ENCODE assay signal across 12 cellular contexts in the genomic region with DNA sequence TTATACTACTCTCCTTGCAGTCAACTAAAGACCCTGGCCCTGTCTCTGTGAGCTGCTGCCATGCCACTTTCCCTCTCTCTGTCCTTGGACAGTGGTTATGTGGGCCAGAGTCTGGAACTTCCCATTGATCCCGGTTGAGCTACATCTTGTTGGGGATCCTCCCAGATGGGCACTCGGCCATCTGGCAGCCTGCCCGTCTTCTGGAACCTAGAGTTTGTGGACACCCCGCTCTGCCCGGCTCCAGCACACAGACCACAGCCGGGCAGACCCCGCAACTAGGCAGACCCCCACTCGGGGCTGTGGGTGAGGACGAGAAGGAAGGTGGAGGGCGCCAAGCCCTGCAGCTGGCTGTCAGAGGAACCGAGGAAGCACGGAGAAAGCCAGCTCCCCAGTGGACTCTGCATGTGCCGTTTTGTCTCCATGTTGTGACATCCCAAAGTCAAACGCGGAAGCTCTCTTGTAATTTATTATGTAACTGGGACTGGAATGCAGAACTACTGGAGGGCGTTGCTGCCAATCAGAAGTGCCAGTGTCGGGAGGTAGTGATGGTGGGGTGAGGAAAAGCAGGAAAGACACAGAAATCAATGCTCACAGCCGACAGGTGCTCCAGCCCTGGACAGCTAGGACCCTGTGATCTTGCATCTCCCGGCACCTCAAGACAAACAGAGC.
DNase-seq lines count a peak whose midpoint lies in the region; TF ChIP-seq lines count a peak whose summit lies in the region.
"Had no signal": no experiment of that assay in that cellular context is flagged by ENCODE, and none has a peak within 500 bp of the region (broad histone marks: within the 10 kb centered on the region; RNA-seq: fewer than 3 reads in every experiment).

No MANE protein-coding gene starts in this region.

- H3K27ac ChIP-seq in coronary artery (no peak overlapping the region), neural cell (ENCODE audit: low read length) (peak overlapping the region; percentile 98)
- H3K27ac ChIP-seq: SK-N-MC, tibial artery had no signal

- peak; percentile 80 for DNase-seq in Ammon's horn (ENCODE audit: low spot score)
- DNase-seq in NCI-H2029 (lab: John Stamatoyannopoulos, UW) = peak; percentile 52
- no peak for DNase-seq in coronary artery (ENCODE audit: low spot score)
- no peak for DNase-seq in NCI-H1694 (lab: John Stamatoyannopoulos, UW)
- DNase-seq in cortex of kidney (lab: John Stamatoyannopoulos, UW) = no peak
- DNase-seq in RKO (ENCODE audit: low spot score) = no peak
- no peak for DNase-seq in activated CD4-positive, alpha-beta T cell treated with anti-CD3 and anti-CD28 coated beads, Interleukin-2, amount 10 ng/mL, durations not matched to agents 24 days and 14 days
- DNase-seq: AML-193, H9 had no signal

- H3K27ac Mint-ChIP-seq in activated CD4-positive, alpha-beta T cell treated with anti-CD3 and anti-CD28 coated beads, Interleukin-2, amount 10 ng/mL, durations not matched to agents 24 days and 14 days = no peak overlapping the region

- no peak overlapping the region for H3K4me3 Mint-ChIP-seq in activated CD4-positive, alpha-beta T cell treated with anti-CD3 and anti-CD28 coated beads, Interleukin-2, amount 10 ng/mL, durations not matched to agents 24 days and 14 days
- H3K4me3 Mint-ChIP-seq: H9 had no signal

- TF ChIP-seq CTCF in coronary artery (IDR thresholded peaks at IDR 0.05) (no peak), neural cell (IDR thresholded peaks at IDR 0.05; ENCODE audit: poor library complexity, severe bottlenecking) (peak; percentile 18)

- H3K4me3 ChIP-seq in coronary artery (peak overlapping the region; percentile 36), neural cell (ENCODE audit: low read length) (peak overlapping the region; percentile 61)
- H3K4me3 ChIP-seq: SK-N-MC, tibial artery had no signal

- no peak overlapping the region for H3K4me2 ChIP-seq in neural cell (ENCODE audit: low read length)

- H3K36me3 ChIP-seq in neural cell (ENCODE audit: insufficient read depth, low read length) = no peaks in the 10 kb centered on the region
- H3K36me3 ChIP-seq: tibial artery had no signal

- TF ChIP-seq RAD21 in neural cell (conservative IDR thresholded peaks at IDR 0.05) = peak; percentile 9

- H3K9ac ChIP-seq in neural cell (ENCODE audit: low read length) = peak overlapping the region; percentile 87

- intact Hi-C loops in activated CD4-positive, alpha-beta T cell treated with anti-CD3 and anti-CD28 coated beads, Interleukin-2, amount 10 ng/mL, durations not matched to agents 24 days and 14 days (cut with micrococcal nuclease) = no loop called here

- no peaks in the 10 kb centered on the region for H3F3A ChIP-seq in neural cell (ENCODE audit: insufficient read depth, low read length, poor library complexity, severe bottlenecking)

- no peaks in the 10 kb centered on the region for H4K20me1 ChIP-seq in neural cell (ENCODE audit: insufficient read depth)

- no peaks in the 10 kb centered on the region for H3K9me3 Mint-ChIP-seq in activated CD4-positive, alpha-beta T cell treated with anti-CD3 and anti-CD28 coated beads, Interleukin-2, amount 10 ng/mL, durations not matched to agents 24 days and 14 days

- H3K9me2 ChIP-seq in neural cell (ENCODE audit: insufficient read depth, low read length) = no peaks in the 10 kb centered on the region

- H2AFZ ChIP-seq in neural cell (ENCODE audit: low read depth, low read length) = no peak overlapping the region

- H3K79me2 ChIP-seq in neural cell (replicated peaks; ENCODE audit: insufficient read depth, low read length) = no peaks in the 10 kb centered on the region

- no peaks in the 10 kb centered on the region for H3K36me3 Mint-ChIP-seq in activated CD4-positive, alpha-beta T cell treated with anti-CD3 and anti-CD28 coated beads, Interleukin-2, amount 10 ng/mL, durations not matched to agents 24 days and 14 days (ENCODE audit: low read depth)

- no peaks in the 10 kb centered on the region for H3K4me1 Mint-ChIP-seq in activated CD4-positive, alpha-beta T cell treated with anti-CD3 and anti-CD28 coated beads, Interleukin-2, amount 10 ng/mL, durations not matched to agents 24 days and 14 days

- no peaks in the 10 kb centered on the region for H3K27me3 ChIP-seq in neural cell (ENCODE audit: insufficient read depth, low read depth, low read length)

- H3K9me3 ChIP-seq in neural cell (ENCODE audit: low read length) = no peaks in the 10 kb centered on the region
- H3K9me3 ChIP-seq: tibial artery had no signal

- no peaks in the 10 kb centered on the region for H3K27me3 Mint-ChIP-seq in activated CD4-positive, alpha-beta T cell treated with anti-CD3 and anti-CD28 coated beads, Interleukin-2, amount 10 ng/mL, durations not matched to agents 24 days and 14 days

- peak; percentile 84 for TF ChIP-seq EP300 in neural cell (conservative IDR thresholded peaks at IDR 0.05; ENCODE audit: poor library complexity, severe bottlenecking)

TF ChIP-seq in neural cell, 6 proteins besides CTCF, POLR2A, EP300 and RAD21:
- TF ChIP-seq EZH2 (IDR thresholded peaks at IDR 0.05; ENCODE audit: borderline replicate concordance, insufficient read depth, low read length, poor library complexity, severe bottlenecking) (no peak), MXI1 (conservative IDR thresholded peaks at IDR 0.05; ENCODE audit: poor library complexity, severe bottlenecking) (no peak), POLR2AphosphoS5 (IDR thresholded peaks at IDR 0.05) (peak; percentile 74), SMC3 (conservative IDR thresholded peaks at IDR 0.05; ENCODE audit: poor library complexity) (peak; percentile 18), TAF1 (IDR thresholded peaks at IDR 0.05; ENCODE audit: low read depth) (no peak)
- TF ChIP-seq, protein P1, sequence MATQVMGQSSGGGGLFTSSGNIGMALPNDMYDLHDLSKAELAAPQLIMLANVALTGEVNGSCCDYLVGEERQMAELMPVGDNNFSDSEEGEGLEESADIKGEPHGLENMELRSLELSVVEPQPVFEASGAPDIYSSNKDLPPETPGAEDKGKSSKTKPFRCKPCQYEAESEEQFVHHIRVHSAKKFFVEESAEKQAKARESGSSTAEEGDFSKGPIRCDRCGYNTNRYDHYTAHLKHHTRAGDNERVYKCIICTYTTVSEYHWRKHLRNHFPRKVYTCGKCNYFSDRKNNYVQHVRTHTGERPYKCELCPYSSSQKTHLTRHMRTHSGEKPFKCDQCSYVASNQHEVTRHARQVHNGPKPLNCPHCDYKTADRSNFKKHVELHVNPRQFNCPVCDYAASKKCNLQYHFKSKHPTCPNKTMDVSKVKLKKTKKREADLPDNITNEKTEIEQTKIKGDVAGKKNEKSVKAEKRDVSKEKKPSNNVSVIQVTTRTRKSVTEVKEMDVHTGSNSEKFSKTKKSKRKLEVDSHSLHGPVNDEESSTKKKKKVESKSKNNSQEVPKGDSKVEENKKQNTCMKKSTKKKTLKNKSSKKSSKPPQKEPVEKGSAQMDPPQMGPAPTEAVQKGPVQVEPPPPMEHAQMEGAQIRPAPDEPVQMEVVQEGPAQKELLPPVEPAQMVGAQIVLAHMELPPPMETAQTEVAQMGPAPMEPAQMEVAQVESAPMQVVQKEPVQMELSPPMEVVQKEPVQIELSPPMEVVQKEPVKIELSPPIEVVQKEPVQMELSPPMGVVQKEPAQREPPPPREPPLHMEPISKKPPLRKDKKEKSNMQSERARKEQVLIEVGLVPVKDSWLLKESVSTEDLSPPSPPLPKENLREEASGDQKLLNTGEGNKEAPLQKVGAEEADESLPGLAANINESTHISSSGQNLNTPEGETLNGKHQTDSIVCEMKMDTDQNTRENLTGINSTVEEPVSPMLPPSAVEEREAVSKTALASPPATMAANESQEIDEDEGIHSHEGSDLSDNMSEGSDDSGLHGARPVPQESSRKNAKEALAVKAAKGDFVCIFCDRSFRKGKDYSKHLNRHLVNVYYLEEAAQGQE (IDR thresholded peaks at IDR 0.05; ENCODE audit: borderline replicate concordance) = no peak

Comparison
In these comparisons a context has a peak if more than half of its experiments do, and no peak if none do; other contexts are left out.
1. DNase-seq: peak in Ammon's horn (single experiment) and NCI-H2029 (single experiment); none in coronary artery (single experiment), NCI-H1694 (single experiment), cortex of kidney (single experiment), RKO (single experiment) and activated CD4-positive, alpha-beta T cell treated with anti-CD3 and anti-CD28 coated beads, Interleukin-2, amount 10 ng/mL, durations not matched to agents 24 days and 14 days (single experiment).